Comparison of ENCODE assay signal across 18 cellular contexts in the genomic region with DNA sequence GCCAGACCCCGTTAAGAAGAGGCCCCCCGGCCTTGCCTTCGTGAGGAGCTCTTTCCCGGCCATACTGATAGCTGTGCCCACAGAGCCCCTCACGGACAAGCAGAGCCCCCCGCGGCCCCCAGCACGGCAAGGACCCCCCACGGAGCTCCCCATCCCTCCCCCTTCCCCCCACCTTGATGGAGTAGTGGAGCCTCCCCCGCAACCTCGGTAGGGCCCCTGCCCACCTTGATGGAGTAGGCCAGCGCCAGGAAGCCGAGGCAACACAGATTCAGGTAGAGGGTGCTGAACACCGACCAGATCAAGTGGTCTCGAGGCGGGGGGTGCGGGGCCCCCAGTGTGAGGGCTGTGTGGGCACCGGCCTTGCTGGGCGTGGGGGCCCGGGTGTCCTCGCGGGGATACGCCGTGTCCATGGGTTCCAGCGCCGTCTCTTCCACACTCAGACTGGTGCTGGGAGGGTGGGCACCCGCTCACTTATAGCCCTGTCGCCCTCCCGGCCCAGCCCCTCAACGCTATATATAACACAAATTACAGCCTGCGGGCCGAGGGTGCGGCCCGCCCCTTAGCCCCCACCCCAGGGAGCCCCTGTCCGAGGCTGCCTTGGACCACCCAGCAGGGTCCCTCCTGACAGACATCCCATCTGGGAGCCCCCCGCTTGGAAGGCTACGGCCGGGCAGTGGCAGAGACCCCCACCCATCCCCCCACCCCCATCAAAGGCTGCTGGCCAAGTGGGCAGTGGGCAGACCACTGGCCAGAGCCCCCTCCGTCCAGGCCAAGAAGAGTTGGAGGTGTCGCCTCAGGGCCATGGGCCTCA. TPM values are rescaled to one million over a fixed set of nuclear protein-coding genes. Genes with fewer than 3 reads are reported as not detected.
DNase-seq lines count a peak whose midpoint lies in the region; ATAC-seq, FAIRE-seq and TF ChIP-seq lines count a peak whose summit lies in the region.
"Had no signal": no experiment of that assay in that cellular context is flagged by ENCODE, and none has a peak within 500 bp of the region (broad histone marks: within the 10 kb centered on the region; RNA-seq: fewer than 3 reads in every experiment).

Gene IFITM5 (minus strand): TSS at position 446 of the 811 bp plus-strand sequence. CDS start 36 bp downstream, at position 410.

- TF ChIP-seq POLR2A in HepG2 (IDR thresholded peaks at IDR 0.05; ENCODE audit: insufficient read depth in 1 of 2, low read depth in 2 of 2, low read length in 2 of 2) (no peak), spleen (IDR thresholded peaks at IDR 0.05) (no peak)

- CTCF ChIA-PET in activated CD8-positive, alpha-beta T cell treated with anti-CD3 and anti-CD28 coated beads, Interleukin-2, amount 10 ng/mL, durations not matched to agents 7 days and 5 days (lab: Charles Lee), result interaction anchor here (1.2 to 1.3 kb wide), 2 partner anchors 48 to 65 kb away, joined by 3 to 5 read pairs; no protein-coding TSS in a partner anchor
- CTCF ChIA-PET in HepG2 (lab: Yijun Ruan, JAX; ENCODE audit: low intra/inter-chr PET ratio, low total read pairs), result no interaction called here

- POLR2A ChIA-PET in activated CD8-positive, alpha-beta T cell treated with anti-CD3 and anti-CD28 coated beads, Interleukin-2, amount 10 ng/mL, durations not matched to agents 7 days and 5 days (lab: Charles Lee), result interaction anchor here (0.7 to 5.7 kb wide), 10 partner anchors 8 to 49 kb away, joined by 3 to 54 read pairs (median 6); partner anchors contain the start of genes IFITM2 and PGGHG
- POLR2A ChIA-PET in HepG2 (lab: Yijun Ruan, JAX), result interaction anchor here (1.5 to 2.4 kb wide), 2 partner anchors 54 to 56 kb away, joined by 3 to 7 read pairs; no protein-coding TSS in a partner anchor

- TF ChIP-seq CTCF in HepG2 (CRISPR knock-in tag; IDR thresholded peaks at IDR 0.05) (no peak), spleen (IDR thresholded peaks at IDR 0.05 in 8 of 11, conservative IDR thresholded peaks at IDR 0.05 in 3 of 11) (no peak)

- WGBS in HepG2 (ENCODE audit: low lambda C conversion rate), result 68% methylated on average over 21 of the region's 40 CpGs
- 68 to 74% (median 69%) methylated on average over 17 to 40 of the region's 40 CpGs for WGBS in spleen, 5 donors

- H3K27me3 ChIP-seq in HepG2 (ENCODE audit: control insufficient read depth in 1 of 2, insufficient read depth in 2 of 2, low read length in 2 of 2) (peaks cover 11 to 20% of the 10 kb centered on the region in 2 experiments), spleen (replicated peaks in 1 of 7) (peaks cover 0 to 34% (median 8%) of the 10 kb centered on the region in 7 donors)

- 0 out of 2 replicates have a peak within 1 kb of the TSS, but pooled peaks have one; percentile 22 for H3K9ac ChIP-seq in HepG2 (ENCODE audit: insufficient read depth, low read depth, low read length)

- no peak within 1 kb of the TSS for H2AFZ ChIP-seq in HepG2 (ENCODE audit: low read length)

- H3K4me1 ChIP-seq in HepG2 (ENCODE audit: insufficient read depth, low read length) (peaks cover 35% of the 10 kb centered on the region), spleen (peaks cover 0 to 63% (median 21%) of the 10 kb centered on the region in 6 donors)

- TF ChIP-seq RAD21 in HepG2 (CRISPR knock-in tag; IDR thresholded peaks at IDR 0.05), result no peak

- peak within 1 kb of the TSS; percentile 30 for H3K4me3 Mint-ChIP-seq in activated CD8-positive, alpha-beta T cell treated with anti-CD3 and anti-CD28 coated beads, Interleukin-2, amount 10 ng/mL, durations not matched to agents 7 days and 5 days

- no peak for TF ChIP-seq EP300 in HepG2 (IDR thresholded peaks at IDR 0.05; ENCODE audit: low read depth in 2 of 2, low read length in 2 of 2)
- no peak for TF ChIP-seq EP300 in HepG2 (CRISPR knock-in tag; IDR thresholded peaks at IDR 0.05; ENCODE audit: borderline replicate concordance)

- H3K4me2 ChIP-seq in HepG2 (ENCODE audit: low read depth, low read length), result peak within 1 kb of the TSS; percentile 67

- DNase-seq in activated naive CD4-positive, alpha-beta T cell treated with anti-CD3 and anti-CD28 coated beads, Interleukin-2, amount 50 U/mL, for 16 hours, result peak; percentile 10
- no peak for DNase-seq in activated naive CD4-positive, alpha-beta T cell (lab: John Stamatoyannopoulos, UW)
- DNase-seq in activated CD8-positive, alpha-beta T cell treated with anti-CD3 and anti-CD28 coated beads, Interleukin-2, amount 10 ng/mL, durations not matched to agents 7 days and 5 days, result no peak
- DNase-seq in HepG2 (ENCODE audit: low spot score) (no peak), spleen (peak; percentile 75), amygdala (lab: John Stamatoyannopoulos, UW) (no peak), retina (no peak)
- DNase-seq: effector CD4-positive, alpha-beta T cell; NCI-H146; NCI-H345; stimulated activated CD4-positive, alpha-beta T cell treated with anti-CD3 and anti-CD28 coated beads, Interleukin-15, amount 100 ng/mL, for 24 hours; WERI-Rb-1 had no signal

- no peak for ATAC-seq in activated CD8-positive, alpha-beta T cell treated with anti-CD3 and anti-CD28 coated beads, Interleukin-2, amount 10 ng/mL, durations not matched to agents 7 days and 5 days
- no peak for ATAC-seq in HepG2
- no peak for ATAC-seq in activated CD4-positive, CD25-positive, alpha-beta regulatory T cell treated with anti-CD3 and anti-CD28 coated beads, Interleukin-2, amount 50 U/mL, for 24 hours

- H3K36me3 ChIP-seq in HepG2 (replicated peaks in 1 of 2; ENCODE audit: control insufficient read depth in 1 of 2, insufficient read depth in 2 of 2, low read length in 2 of 2) (no peaks in the 10 kb centered on the region), spleen (peaks cover 0 to 17% (median 10%) of the 10 kb centered on the region in 6 donors)
- H3K36me3 ChIP-seq: vagina, WERI-Rb-1 had no signal

- H3K27ac ChIP-seq in HepG2 (ENCODE audit: extremely low read length, insufficient read depth, low read length) (no peak within 1 kb of the TSS), spleen (peak within 1 kb of the TSS in 1 of 8 donors; percentile 46)
- H3K27ac ChIP-seq: heart right ventricle, vagina, WERI-Rb-1 had no signal

- no peaks in the 10 kb centered on the region for H3K9me3 ChIP-seq in HepG2 (ENCODE audit: low read length)
- H3K9me3 ChIP-seq in spleen, result no peaks in the 10 kb centered on the region
- H3K9me3 ChIP-seq: heart right ventricle, vagina had no signal

- no peak for FAIRE-seq in HepG2 (lab: Jason Lieb, UNC)

- H3K79me2 ChIP-seq in HepG2 (ENCODE audit: insufficient read depth, low read length), result no peaks in the 10 kb centered on the region

- H4K20me1 ChIP-seq in HepG2 (ENCODE audit: insufficient read depth, low read length), result no peaks in the 10 kb centered on the region

- H3K4me3 ChIP-seq in HepG2 (replicated peaks in 1 of 3; ENCODE audit: insufficient read depth in 1 of 3, low read depth in 2 of 3, low read length in 3 of 3), result peak within 1 kb of the TSS in 1 of 3 experiments; percentile 52; a peak in 2 of 6 replicates
- no peak within 1 kb of the TSS for H3K4me3 ChIP-seq in spleen
- H3K4me3 ChIP-seq: heart right ventricle, vagina had no signal

- no TSS peak for BruUV-seq in HepG2 (replicated peaks; lab: Mats Ljungman, UMichigan)

- peaks cover 79% of the 10 kb centered on the region for H3K4me1 Mint-ChIP-seq in activated CD8-positive, alpha-beta T cell treated with anti-CD3 and anti-CD28 coated beads, Interleukin-2, amount 10 ng/mL, durations not matched to agents 7 days and 5 days (ENCODE audit: low read depth)

- intact Hi-C loops in HepG2 (cut with micrococcal nuclease; ENCODE audit: unreplicated experiment) (no loop called here), spleen (cut with DNase I; ENCODE audit: low total_unique reads) (no loop called here)

- in situ Hi-C loops in HepG2 (cut with HindIII; ENCODE audit: extremely low pct_ligation_motif_present, low pct_unique_long_range_greater_than_20kb), result no loop called here

- peak within 1 kb of the TSS; percentile 85 for H3K27ac Mint-ChIP-seq in activated CD8-positive, alpha-beta T cell treated with anti-CD3 and anti-CD28 coated beads, Interleukin-2, amount 10 ng/mL, durations not matched to agents 7 days and 5 days

- peaks cover 9% of the 10 kb centered on the region for H3K27me3 Mint-ChIP-seq in activated CD8-positive, alpha-beta T cell treated with anti-CD3 and anti-CD28 coated beads, Interleukin-2, amount 10 ng/mL, durations not matched to agents 7 days and 5 days (ENCODE audit: low read depth)

- H3K9me3 Mint-ChIP-seq in activated CD8-positive, alpha-beta T cell treated with anti-CD3 and anti-CD28 coated beads, Interleukin-2, amount 10 ng/mL, durations not matched to agents 7 days and 5 days (ENCODE audit: insufficient read depth), result no peaks in the 10 kb centered on the region

- peaks cover 29% of the 10 kb centered on the region for H3K36me3 Mint-ChIP-seq in activated CD8-positive, alpha-beta T cell treated with anti-CD3 and anti-CD28 coated beads, Interleukin-2, amount 10 ng/mL, durations not matched to agents 7 days and 5 days (ENCODE audit: low read depth)

TF ChIP-seq in HepG2, 621 proteins besides CTCF, POLR2A, EP300 and RAD21 (continues in another document):
- TF ChIP-seq SMYD3 (CRISPR knock-in tag; IDR thresholded peaks at IDR 0.05), result no peak

RNA-seq across cellular contexts. Expression of gene IFITM5, which starts in this region (rescaled TPM):
- total RNA-seq in activated CD8-positive, alpha-beta T cell treated with anti-CD3 and anti-CD28 coated beads, Interleukin-2, amount 10 ng/mL, durations not matched to agents 7 days and 5 days, result not detected
- total RNA-seq in HepG2 (2016; rRNA removed; fragmentation: Illumina TruSeq; extraction: Trizol) (not detected in 2 replicates), spleen (not detected)
- total RNA-seq in HepG2 (2016; cell fraction: cytosol; rRNA removed; fragmentation: Illumina TruSeq; extraction: Trizol; ENCODE audit: low read depth), result not detected in 2 replicates
- total RNA-seq in HepG2 (2016; cell fraction: insoluble cytoplasmic fraction; rRNA removed; fragmentation: Illumina TruSeq; extraction: Trizol), result not detected in 2 replicates
- total RNA-seq in HepG2 (2016; cell fraction: membrane; rRNA removed; fragmentation: Illumina TruSeq; extraction: Trizol), result not detected in 2 replicates
- total RNA-seq in HepG2 (2016; cell fraction: nucleus; rRNA removed; fragmentation: Illumina TruSeq; extraction: Trizol), result not detected in 2 replicates
- polyA plus RNA-seq in HepG2 (2011; rRNA removed) (not detected in 2 replicates), spleen (not detected)
- polyA plus RNA-seq in HepG2 (2011; cell fraction: cytosol; rRNA removed), result not detected in 2 replicates
- polyA plus RNA-seq in HepG2 (2011; cell fraction: nucleus; rRNA removed), result not detected in 2 replicates
- polyA plus RNA-seq in HepG2 (2012), result not detected in 2 replicates
- not detected in 2 replicates for polyA plus RNA-seq in HepG2 (2016; cell fraction: cytosol; fragmentation: Illumina TruSeq; extraction: Trizol; ENCODE audit: low read depth)
- not detected in 2 replicates for polyA plus RNA-seq in HepG2 (2016; cell fraction: insoluble cytoplasmic fraction; fragmentation: Illumina TruSeq; extraction: Trizol; ENCODE audit: low read depth)
- not detected in 2 replicates for polyA plus RNA-seq in HepG2 (2016; cell fraction: membrane; fragmentation: Illumina TruSeq; extraction: Trizol; ENCODE audit: low read depth)
- polyA plus RNA-seq in HepG2 (2016; cell fraction: nucleus; fragmentation: Illumina TruSeq; extraction: Trizol; ENCODE audit: insufficient read depth, low read depth), result not detected in 2 replicates
- not detected in 2 replicates for polyA minus RNA-seq in HepG2 (2011; rRNA and poly(A)+ RNA removed; ENCODE audit: low replicate concordance)
- not detected in 2 replicates for polyA minus RNA-seq in HepG2 (2011; cell fraction: cytosol; rRNA and poly(A)+ RNA removed)
- polyA minus RNA-seq in HepG2 (2011; cell fraction: nucleus; rRNA and poly(A)+ RNA removed), result not detected in 2 replicates
- total RNA-seq: heart right ventricle; kidney epithelial cell; pulmonary artery endothelial cell; T-helper 1 cell treated with Interleukin-12 subunit alpha and Interleukin-12 subunit beta and Interleukin-4 antibody, amounts not matched to agents 30 ng/mL and 1 ng/mL, for 36 hours; vagina had no signal
- polyA plus RNA-seq: heart right ventricle had no signal

Comparison
In these comparisons a context has a peak if more than half of its experiments do, and no peak if none do; other contexts are left out.
1. Peak in DNase-seq in spleen; RNA of the gene not detected or under 1 TPM.